Comparison of ENCODE assay signal across 1 cellular context in the genomic region with DNA sequence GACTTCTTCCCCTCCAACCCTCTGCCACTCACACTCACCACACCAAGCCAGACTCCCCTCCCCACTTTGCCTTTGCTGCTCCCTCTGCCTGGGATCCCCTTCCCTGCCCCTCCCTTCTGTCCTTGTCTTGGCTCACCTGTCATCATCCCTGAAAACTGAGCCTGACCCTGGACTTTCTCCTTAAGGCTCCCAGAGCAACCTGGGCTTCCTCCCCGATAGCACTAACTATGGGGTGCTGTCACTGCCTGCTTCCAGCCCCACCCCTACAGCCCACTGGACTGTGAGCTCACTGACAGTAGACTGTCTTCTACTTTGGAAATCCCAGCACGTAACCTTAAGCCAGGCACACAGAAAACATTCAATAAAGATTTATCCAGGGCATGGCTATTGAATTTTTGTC.
TF ChIP-seq lines count a peak whose summit lies in the region.

No MANE protein-coding gene starts in this region.

TF ChIP-seq in IMR-90, 13 proteins besides CTCF, POLR2A, EP300 and RAD21:
- no peak for TF ChIP-seq CEBPB (IDR thresholded peaks at IDR 0.05; ENCODE audit: low read depth, low read length)
- no peak for TF ChIP-seq CHD1 (IDR thresholded peaks at IDR 0.05; ENCODE audit: low read depth, low read length)
- TF ChIP-seq MAZ (IDR thresholded peaks at IDR 0.05; ENCODE audit: borderline replicate concordance, low read depth, low read length) = no peak
- TF ChIP-seq, protein P1, sequence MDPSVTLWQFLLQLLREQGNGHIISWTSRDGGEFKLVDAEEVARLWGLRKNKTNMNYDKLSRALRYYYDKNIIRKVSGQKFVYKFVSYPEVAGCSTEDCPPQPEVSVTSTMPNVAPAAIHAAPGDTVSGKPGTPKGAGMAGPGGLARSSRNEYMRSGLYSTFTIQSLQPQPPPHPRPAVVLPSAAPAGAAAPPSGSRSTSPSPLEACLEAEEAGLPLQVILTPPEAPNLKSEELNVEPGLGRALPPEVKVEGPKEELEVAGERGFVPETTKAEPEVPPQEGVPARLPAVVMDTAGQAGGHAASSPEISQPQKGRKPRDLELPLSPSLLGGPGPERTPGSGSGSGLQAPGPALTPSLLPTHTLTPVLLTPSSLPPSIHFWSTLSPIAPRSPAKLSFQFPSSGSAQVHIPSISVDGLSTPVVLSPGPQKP (IDR thresholded peaks at IDR 0.05; ENCODE audit: borderline replicate concordance, low read depth, low read length) = no peak
- no peak for TF ChIP-seq MXI1 (IDR thresholded peaks at IDR 0.05; ENCODE audit: borderline replicate concordance, low read depth, low read length)
- no peak for TF ChIP-seq SMC3 (IDR thresholded peaks at IDR 0.05; ENCODE audit: low read depth, low read length)
- no peak for TF ChIP-seq RCOR1 (IDR thresholded peaks at IDR 0.05; ENCODE audit: insufficient replicate concordance, low read length)
- TF ChIP-seq, protein P2, sequence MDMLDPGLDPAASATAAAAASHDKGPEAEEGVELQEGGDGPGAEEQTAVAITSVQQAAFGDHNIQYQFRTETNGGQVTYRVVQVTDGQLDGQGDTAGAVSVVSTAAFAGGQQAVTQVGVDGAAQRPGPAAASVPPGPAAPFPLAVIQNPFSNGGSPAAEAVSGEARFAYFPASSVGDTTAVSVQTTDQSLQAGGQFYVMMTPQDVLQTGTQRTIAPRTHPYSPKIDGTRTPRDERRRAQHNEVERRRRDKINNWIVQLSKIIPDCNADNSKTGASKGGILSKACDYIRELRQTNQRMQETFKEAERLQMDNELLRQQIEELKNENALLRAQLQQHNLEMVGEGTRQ (IDR thresholded peaks at IDR 0.05; ENCODE audit: low read depth, low read length) = no peak
- TF ChIP-seq FOS (IDR thresholded peaks at IDR 0.05; ENCODE audit: low read depth, low read length) = no peak
- no peak for TF ChIP-seq MAFK (IDR thresholded peaks at IDR 0.05; ENCODE audit: low read depth, low read length)
- TF ChIP-seq RFX5 (IDR thresholded peaks at IDR 0.05; ENCODE audit: low read depth, low read length) = no peak
